ENCODE assay signal across 1 cellular context in the genomic region with DNA sequence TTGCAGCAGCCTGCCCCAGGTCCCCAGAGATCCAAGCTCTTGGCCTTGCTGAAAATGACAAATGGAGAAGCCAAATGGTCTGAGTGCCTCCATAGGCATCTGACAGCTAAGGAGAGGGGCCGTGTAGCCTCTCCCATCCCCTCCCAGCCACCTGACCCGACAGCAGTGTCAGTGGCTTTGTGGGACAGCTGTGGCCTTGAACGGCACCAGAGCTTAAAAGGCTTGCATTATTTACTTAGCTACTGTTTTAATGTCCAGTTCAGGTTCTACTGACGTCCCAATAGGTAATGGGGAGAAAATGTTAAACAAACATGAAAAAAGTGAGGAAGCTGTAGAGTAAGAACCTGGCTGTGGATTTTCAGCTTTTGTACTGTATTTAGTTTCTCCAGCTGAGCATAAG.
A peak's percentile ranks its signal among the peaks of the same experiment; 100 is the strongest.
TF ChIP-seq lines count a peak whose summit lies in the region.

No MANE protein-coding gene starts in this region.

TF ChIP-seq in HepG2, 621 proteins besides CTCF, POLR2A, EP300 and RAD21 (continued from another document and continues in another):
- TF ChIP-seq, protein P1, sequence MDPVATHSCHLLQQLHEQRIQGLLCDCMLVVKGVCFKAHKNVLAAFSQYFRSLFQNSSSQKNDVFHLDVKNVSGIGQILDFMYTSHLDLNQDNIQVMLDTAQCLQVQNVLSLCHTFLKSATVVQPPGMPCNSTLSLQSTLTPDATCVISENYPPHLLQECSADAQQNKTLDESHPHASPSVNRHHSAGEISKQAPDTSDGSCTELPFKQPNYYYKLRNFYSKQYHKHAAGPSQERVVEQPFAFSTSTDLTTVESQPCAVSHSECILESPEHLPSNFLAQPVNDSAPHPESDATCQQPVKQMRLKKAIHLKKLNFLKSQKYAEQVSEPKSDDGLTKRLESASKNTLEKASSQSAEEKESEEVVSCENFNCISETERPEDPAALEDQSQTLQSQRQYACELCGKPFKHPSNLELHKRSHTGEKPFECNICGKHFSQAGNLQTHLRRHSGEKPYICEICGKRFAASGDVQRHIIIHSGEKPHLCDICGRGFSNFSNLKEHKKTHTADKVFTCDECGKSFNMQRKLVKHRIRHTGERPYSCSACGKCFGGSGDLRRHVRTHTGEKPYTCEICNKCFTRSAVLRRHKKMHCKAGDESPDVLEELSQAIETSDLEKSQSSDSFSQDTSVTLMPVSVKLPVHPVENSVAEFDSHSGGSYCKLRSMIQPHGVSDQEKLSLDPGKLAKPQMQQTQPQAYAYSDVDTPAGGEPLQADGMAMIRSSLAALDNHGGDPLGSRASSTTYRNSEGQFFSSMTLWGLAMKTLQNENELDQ (CRISPR knock-in tag; IDR thresholded peaks at IDR 0.05; ENCODE audit: borderline replicate concordance) = no peak
- TF ChIP-seq, protein P2, sequence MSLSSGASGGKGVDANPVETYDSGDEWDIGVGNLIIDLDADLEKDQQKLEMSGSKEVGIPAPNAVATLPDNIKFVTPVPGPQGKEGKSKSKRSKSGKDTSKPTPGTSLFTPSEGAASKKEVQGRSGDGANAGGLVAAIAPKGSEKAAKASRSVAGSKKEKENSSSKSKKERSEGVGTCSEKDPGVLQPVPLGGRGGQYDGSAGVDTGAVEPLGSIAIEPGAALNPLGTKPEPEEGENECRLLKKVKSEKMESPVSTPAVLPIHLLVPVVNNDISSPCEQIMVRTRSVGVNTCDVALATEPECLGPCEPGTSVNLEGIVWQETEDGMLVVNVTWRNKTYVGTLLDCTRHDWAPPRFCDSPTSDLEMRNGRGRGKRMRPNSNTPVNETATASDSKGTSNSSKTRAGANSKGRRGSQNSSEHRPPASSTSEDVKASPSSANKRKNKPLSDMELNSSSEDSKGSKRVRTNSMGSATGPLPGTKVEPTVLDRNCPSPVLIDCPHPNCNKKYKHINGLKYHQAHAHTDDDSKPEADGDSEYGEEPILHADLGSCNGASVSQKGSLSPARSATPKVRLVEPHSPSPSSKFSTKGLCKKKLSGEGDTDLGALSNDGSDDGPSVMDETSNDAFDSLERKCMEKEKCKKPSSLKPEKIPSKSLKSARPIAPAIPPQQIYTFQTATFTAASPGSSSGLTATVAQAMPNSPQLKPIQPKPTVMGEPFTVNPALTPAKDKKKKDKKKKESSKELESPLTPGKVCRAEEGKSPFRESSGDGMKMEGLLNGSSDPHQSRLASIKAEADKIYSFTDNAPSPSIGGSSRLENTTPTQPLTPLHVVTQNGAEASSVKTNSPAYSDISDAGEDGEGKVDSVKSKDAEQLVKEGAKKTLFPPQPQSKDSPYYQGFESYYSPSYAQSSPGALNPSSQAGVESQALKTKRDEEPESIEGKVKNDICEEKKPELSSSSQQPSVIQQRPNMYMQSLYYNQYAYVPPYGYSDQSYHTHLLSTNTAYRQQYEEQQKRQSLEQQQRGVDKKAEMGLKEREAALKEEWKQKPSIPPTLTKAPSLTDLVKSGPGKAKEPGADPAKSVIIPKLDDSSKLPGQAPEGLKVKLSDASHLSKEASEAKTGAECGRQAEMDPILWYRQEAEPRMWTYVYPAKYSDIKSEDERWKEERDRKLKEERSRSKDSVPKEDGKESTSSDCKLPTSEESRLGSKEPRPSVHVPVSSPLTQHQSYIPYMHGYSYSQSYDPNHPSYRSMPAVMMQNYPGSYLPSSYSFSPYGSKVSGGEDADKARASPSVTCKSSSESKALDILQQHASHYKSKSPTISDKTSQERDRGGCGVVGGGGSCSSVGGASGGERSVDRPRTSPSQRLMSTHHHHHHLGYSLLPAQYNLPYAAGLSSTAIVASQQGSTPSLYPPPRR (CRISPR knock-in tag; IDR thresholded peaks at IDR 0.05; ENCODE audit: borderline replicate concordance) = peak; percentile 63; the same call in 1 of the 2 replicates
- TF ChIP-seq, protein P3, sequence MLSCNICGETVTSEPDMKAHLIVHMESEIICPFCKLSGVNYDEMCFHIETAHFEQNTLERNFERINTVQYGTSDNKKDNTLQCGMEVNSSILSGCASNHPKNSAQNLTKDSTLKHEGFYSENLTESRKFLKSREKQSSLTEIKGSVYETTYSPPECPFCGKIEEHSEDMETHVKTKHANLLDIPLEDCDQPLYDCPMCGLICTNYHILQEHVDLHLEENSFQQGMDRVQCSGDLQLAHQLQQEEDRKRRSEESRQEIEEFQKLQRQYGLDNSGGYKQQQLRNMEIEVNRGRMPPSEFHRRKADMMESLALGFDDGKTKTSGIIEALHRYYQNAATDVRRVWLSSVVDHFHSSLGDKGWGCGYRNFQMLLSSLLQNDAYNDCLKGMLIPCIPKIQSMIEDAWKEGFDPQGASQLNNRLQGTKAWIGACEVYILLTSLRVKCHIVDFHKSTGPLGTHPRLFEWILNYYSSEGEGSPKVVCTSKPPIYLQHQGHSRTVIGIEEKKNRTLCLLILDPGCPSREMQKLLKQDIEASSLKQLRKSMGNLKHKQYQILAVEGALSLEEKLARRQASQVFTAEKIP (CRISPR knock-in tag; IDR thresholded peaks at IDR 0.05; ENCODE audit: borderline replicate concordance) = no peak
- TF ChIP-seq ZNF333 (CRISPR knock-in tag; IDR thresholded peaks at IDR 0.05; ENCODE audit: borderline replicate concordance) = no peak
- no peak for TF ChIP-seq FOSL1 (CRISPR knock-in tag; IDR thresholded peaks at IDR 0.05; ENCODE audit: borderline replicate concordance)
- no peak for TF ChIP-seq ZNF567 (CRISPR knock-in tag; IDR thresholded peaks at IDR 0.05; ENCODE audit: borderline replicate concordance)
- no peak for TF ChIP-seq ZKSCAN1 (IDR thresholded peaks at IDR 0.05; ENCODE audit: low read length)
- 0 out of 2 replicates have a peak, but pooled peaks have one; percentile 43 for TF ChIP-seq PPARG (CRISPR knock-in tag; conservative IDR thresholded peaks at IDR 0.05)
- TF ChIP-seq HDAC1 (CRISPR knock-in tag; IDR thresholded peaks at IDR 0.05) = peak; percentile 60
- no peak for TF ChIP-seq NRL (CRISPR knock-in tag; IDR thresholded peaks at IDR 0.05; ENCODE audit: borderline replicate concordance)
- no peak for TF ChIP-seq CHCHD3 (CRISPR knock-in tag; IDR thresholded peaks at IDR 0.05)
- no peak for TF ChIP-seq HHEX (CRISPR knock-in tag; IDR thresholded peaks at IDR 0.05)
- no peak for TF ChIP-seq KDM1A (CRISPR knock-in tag; IDR thresholded peaks at IDR 0.05)
- no peak for TF ChIP-seq ZNF660 (CRISPR knock-in tag; IDR thresholded peaks at IDR 0.05; ENCODE audit: borderline replicate concordance, low read depth)
- no peak for TF ChIP-seq CENPX (CRISPR knock-in tag; IDR thresholded peaks at IDR 0.05)
- TF ChIP-seq, protein P4, sequence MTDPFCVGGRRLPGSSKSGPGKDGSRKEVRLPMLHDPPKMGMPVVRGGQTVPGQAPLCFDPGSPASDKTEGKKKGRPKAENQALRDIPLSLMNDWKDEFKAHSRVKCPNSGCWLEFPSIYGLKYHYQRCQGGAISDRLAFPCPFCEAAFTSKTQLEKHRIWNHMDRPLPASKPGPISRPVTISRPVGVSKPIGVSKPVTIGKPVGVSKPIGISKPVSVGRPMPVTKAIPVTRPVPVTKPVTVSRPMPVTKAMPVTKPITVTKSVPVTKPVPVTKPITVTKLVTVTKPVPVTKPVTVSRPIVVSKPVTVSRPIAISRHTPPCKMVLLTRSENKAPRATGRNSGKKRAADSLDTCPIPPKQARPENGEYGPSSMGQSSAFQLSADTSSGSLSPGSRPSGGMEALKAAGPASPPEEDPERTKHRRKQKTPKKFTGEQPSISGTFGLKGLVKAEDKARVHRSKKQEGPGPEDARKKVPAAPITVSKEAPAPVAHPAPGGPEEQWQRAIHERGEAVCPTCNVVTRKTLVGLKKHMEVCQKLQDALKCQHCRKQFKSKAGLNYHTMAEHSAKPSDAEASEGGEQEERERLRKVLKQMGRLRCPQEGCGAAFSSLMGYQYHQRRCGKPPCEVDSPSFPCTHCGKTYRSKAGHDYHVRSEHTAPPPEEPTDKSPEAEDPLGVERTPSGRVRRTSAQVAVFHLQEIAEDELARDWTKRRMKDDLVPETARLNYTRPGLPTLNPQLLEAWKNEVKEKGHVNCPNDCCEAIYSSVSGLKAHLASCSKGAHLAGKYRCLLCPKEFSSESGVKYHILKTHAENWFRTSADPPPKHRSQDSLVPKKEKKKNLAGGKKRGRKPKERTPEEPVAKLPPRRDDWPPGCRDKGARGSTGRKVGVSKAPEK (CRISPR knock-in tag; IDR thresholded peaks at IDR 0.05; ENCODE audit: borderline replicate concordance) = no peak
- no peak for TF ChIP-seq HOXD1 (CRISPR knock-in tag; IDR thresholded peaks at IDR 0.05)
- TF ChIP-seq ZNF775 (CRISPR knock-in tag; IDR thresholded peaks at IDR 0.05; ENCODE audit: borderline replicate concordance) = no peak
- no peak for TF ChIP-seq ZNF549 (CRISPR knock-in tag; IDR thresholded peaks at IDR 0.05)
- TF ChIP-seq, protein P5, sequence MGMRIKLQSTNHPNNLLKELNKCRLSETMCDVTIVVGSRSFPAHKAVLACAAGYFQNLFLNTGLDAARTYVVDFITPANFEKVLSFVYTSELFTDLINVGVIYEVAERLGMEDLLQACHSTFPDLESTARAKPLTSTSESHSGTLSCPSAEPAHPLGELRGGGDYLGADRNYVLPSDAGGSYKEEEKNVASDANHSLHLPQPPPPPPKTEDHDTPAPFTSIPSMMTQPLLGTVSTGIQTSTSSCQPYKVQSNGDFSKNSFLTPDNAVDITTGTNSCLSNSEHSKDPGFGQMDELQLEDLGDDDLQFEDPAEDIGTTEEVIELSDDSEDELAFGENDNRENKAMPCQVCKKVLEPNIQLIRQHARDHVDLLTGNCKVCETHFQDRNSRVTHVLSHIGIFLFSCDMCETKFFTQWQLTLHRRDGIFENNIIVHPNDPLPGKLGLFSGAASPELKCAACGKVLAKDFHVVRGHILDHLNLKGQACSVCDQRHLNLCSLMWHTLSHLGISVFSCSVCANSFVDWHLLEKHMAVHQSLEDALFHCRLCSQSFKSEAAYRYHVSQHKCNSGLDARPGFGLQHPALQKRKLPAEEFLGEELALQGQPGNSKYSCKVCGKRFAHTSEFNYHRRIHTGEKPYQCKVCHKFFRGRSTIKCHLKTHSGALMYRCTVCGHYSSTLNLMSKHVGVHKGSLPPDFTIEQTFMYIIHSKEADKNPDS (CRISPR knock-in tag; IDR thresholded peaks at IDR 0.05) = no peak
- TF ChIP-seq MATR3 (CRISPR knock-in tag; IDR thresholded peaks at IDR 0.05) = no peak
- TF ChIP-seq ZNF777 (CRISPR knock-in tag; IDR thresholded peaks at IDR 0.05) = no peak
- no peak for TF ChIP-seq SIN3B (IDR thresholded peaks at IDR 0.05; ENCODE audit: low read length)
- TF ChIP-seq NBN (conservative IDR thresholded peaks at IDR 0.05) = no peak
- TF ChIP-seq HMG20B (CRISPR knock-in tag; conservative IDR thresholded peaks at IDR 0.05) = no peak
- TF ChIP-seq, protein P6, sequence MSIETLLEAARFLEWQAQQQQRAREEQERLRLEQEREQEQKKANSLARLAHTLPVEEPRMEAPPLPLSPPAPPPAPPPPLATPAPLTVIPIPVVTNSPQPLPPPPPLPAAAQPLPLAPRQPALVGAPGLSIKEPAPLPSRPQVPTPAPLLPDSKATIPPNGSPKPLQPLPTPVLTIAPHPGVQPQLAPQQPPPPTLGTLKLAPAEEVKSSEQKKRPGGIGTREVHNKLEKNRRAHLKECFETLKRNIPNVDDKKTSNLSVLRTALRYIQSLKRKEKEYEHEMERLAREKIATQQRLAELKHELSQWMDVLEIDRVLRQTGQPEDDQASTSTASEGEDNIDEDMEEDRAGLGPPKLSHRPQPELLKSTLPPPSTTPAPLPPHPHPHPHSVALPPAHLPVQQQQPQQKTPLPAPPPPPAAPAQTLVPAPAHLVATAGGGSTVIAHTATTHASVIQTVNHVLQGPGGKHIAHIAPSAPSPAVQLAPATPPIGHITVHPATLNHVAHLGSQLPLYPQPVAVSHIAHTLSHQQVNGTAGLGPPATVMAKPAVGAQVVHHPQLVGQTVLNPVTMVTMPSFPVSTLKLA (IDR thresholded peaks at IDR 0.05) = no peak
- TF ChIP-seq IRX3 (CRISPR knock-in tag; IDR thresholded peaks at IDR 0.05; ENCODE audit: borderline replicate concordance, low read depth) = no peak
- TF ChIP-seq SRSF4 (IDR thresholded peaks at IDR 0.05; ENCODE audit: low read depth, low read length, poor library complexity, severe bottlenecking) = no peak
- TF ChIP-seq ZNF33B (CRISPR knock-in tag; IDR thresholded peaks at IDR 0.05) = no peak
- TF ChIP-seq SMC3 (IDR thresholded peaks at IDR 0.05; ENCODE audit: low read length) = no peak
- TF ChIP-seq ZFP90 (CRISPR knock-in tag; IDR thresholded peaks at IDR 0.05; ENCODE audit: borderline replicate concordance) = no peak
- TF ChIP-seq, protein P7, sequence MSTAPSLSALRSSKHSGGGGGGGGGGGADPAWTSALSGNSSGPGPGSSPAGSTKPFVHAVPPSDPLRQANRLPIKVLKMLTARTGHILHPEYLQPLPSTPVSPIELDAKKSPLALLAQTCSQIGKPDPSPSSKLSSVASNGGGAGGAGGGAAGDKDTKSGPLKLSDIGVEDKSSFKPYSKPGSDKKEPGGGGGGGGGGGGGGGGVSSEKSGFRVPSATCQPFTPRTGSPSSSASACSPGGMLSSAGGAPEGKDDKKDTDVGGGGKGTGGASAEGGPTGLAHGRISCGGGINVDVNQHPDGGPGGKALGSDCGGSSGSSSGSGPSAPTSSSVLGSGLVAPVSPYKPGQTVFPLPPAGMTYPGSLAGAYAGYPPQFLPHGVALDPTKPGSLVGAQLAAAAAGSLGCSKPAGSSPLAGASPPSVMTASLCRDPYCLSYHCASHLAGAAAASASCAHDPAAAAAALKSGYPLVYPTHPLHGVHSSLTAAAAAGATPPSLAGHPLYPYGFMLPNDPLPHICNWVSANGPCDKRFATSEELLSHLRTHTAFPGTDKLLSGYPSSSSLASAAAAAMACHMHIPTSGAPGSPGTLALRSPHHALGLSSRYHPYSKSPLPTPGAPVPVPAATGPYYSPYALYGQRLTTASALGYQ (CRISPR knock-in tag; IDR thresholded peaks at IDR 0.05) = 0 out of 2 replicates have a peak, but pooled peaks have one; percentile 70
- TF ChIP-seq, protein P8, sequence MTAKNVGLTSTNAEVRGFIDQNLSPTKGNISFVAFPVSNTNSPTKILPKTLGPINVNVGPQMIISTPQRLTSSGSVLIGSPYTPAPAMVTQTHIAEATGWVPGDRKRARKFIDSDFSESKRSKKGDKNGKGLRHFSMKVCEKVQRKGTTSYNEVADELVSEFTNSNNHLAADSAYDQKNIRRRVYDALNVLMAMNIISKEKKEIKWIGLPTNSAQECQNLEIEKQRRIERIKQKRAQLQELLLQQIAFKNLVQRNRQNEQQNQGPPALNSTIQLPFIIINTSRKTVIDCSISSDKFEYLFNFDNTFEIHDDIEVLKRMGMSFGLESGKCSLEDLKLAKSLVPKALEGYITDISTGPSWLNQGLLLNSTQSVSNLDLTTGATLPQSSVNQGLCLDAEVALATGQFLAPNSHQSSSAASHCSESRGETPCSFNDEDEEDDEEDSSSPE (CRISPR knock-in tag; IDR thresholded peaks at IDR 0.05) = no peak
- TF ChIP-seq ZNF33A (CRISPR knock-in tag; IDR thresholded peaks at IDR 0.05; ENCODE audit: borderline replicate concordance) = no peak
- peak; percentile 38; the same call in 1 of the 2 replicates for TF ChIP-seq TARDBP (CRISPR knock-in tag; IDR thresholded peaks at IDR 0.05)
- TF ChIP-seq STAG1 (CRISPR knock-in tag; IDR thresholded peaks at IDR 0.05) = 0 out of 2 replicates have a peak, but pooled peaks have one; percentile 12
- TF ChIP-seq ZNF556 (CRISPR knock-in tag; IDR thresholded peaks at IDR 0.05; ENCODE audit: borderline replicate concordance) = 0 out of 2 replicates have a peak, but pooled peaks have one; percentile 54
- no peak for TF ChIP-seq ZNF891 (CRISPR knock-in tag; IDR thresholded peaks at IDR 0.05)
- TF ChIP-seq ZNF550 (CRISPR knock-in tag; IDR thresholded peaks at IDR 0.05; ENCODE audit: borderline replicate concordance) = no peak
- peak; percentile 78 for TF ChIP-seq GATAD2A (CRISPR knock-in tag; IDR thresholded peaks at IDR 0.05)
- no peak for TF ChIP-seq NFE2L2 (IDR thresholded peaks at IDR 0.05; ENCODE audit: low read length)
- TF ChIP-seq, protein P9, sequence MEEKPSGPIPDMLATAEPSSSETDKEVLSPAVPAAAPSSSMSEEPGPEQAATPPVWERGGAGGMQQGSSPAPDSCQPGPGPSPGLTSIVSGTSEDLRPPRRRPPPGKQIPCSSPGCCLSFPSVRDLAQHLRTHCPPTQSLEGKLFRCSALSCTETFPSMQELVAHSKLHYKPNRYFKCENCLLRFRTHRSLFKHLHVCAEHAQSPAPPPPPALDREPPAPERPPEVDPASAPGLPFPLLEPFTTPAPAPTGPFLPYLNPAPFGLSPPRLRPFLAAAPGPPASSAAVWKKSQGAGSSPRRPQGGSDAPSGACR (CRISPR knock-in tag; IDR thresholded peaks at IDR 0.05) = no peak
- peak; percentile 70 for TF ChIP-seq ZNF644 (CRISPR knock-in tag; IDR thresholded peaks at IDR 0.05; ENCODE audit: low read depth)
